ENCODE assay signal across 1 cellular context in the genomic region with DNA sequence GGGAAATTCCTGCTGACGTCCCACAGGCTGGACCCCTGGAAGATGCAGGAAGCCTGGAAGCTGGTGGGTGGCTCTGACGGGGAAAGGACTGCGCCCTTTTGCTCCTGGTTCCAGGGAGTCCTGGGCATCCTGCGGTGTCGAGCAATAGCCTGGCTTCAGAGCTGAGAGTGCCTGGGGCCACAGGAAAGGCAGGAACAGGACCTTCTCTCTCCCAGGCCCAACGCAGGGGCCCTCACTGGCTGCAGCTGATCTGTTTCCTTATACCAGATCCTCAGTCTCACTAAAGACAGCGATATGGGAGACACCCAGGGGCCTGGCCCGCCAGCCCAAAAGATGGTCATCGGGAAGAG.
TF ChIP-seq lines count a peak whose summit lies in the region.

No MANE protein-coding gene starts in this region.

TF ChIP-seq in H1, 55 proteins besides CTCF, POLR2A, EP300 and RAD21:
- TF ChIP-seq RFX5 (IDR thresholded peaks at IDR 0.05; ENCODE audit: borderline replicate concordance, low read depth, low read length) (no peak), TAF7 (optimal IDR thresholded peaks at IDR 0.05; ENCODE audit: borderline replicate concordance, low read depth, low read length) (no peak), SIN3A (conservative IDR thresholded peaks at IDR 0.05 in 1 of 2, IDR thresholded peaks at IDR 0.05 in 1 of 2; ENCODE audit: low read depth in 1 of 2, low read length in 2 of 2) (no peak), KDM1A (IDR thresholded peaks at IDR 0.05; ENCODE audit: borderline replicate concordance, low read length) (no peak), RXRA (IDR thresholded peaks at IDR 0.05; ENCODE audit: insufficient read depth, low read depth, low read length) (no peak), CHD1 (IDR thresholded peaks at IDR 0.05; ENCODE audit: low read depth, low read length) (no peak)
- TF ChIP-seq, protein P1, sequence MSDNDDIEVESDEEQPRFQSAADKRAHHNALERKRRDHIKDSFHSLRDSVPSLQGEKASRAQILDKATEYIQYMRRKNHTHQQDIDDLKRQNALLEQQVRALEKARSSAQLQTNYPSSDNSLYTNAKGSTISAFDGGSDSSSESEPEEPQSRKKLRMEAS (IDR thresholded peaks at IDR 0.05): no peak
TF ChIP-seq in H1: peak in this region for 0.
